21 cellular contexts compared by ENCODE assay signal in genomic region chr9:134342746-134343115, GRCh38. TPM values are rescaled to one million over a fixed set of nuclear protein-coding genes. Genes with fewer than 3 reads are reported as not detected.
A peak's percentile ranks its signal among the peaks of the same experiment; 100 is the strongest.
DNase-seq lines count a peak whose midpoint lies in the region; ATAC-seq and TF ChIP-seq lines count a peak whose summit lies in the region.
"Had no signal": no experiment of that assay in that cellular context is flagged by ENCODE, and none has a peak within 500 bp of the region (broad histone marks: within the 10 kb centered on the region; RNA-seq: fewer than 3 reads in every experiment).

No MANE protein-coding gene starts in this region.

- H3K36me3 Mint-ChIP-seq in stimulated activated effector memory CD8-positive, alpha-beta T cell treated with anti-CD3 and anti-CD28 coated beads, Interleukin-12 subunit alpha, Interleukin-12 subunit beta, amount 100 ng/mL, for 72 hours: no peaks in the 10 kb centered on the region
- H3K36me3 Mint-ChIP-seq: activated naive CD8-positive, alpha-beta T cell; memory B cell had no signal

- peak; percentile 28 for DNase-seq in CD1c-positive myeloid dendritic cell (ENCODE audit: extremely low spot score)
- DNase-seq in NCI-H82 treated with DMSO at 0.1 percent for 48 hours (lab: John Stamatoyannopoulos, UW; ENCODE audit: unreplicated experiment): peak; percentile 42
- DNase-seq in stimulated activated effector memory CD8-positive, alpha-beta T cell treated with anti-CD3 and anti-CD28 coated beads, Interleukin-12 subunit alpha, Interleukin-12 subunit beta, amount 100 ng/mL, for 72 hours (ENCODE audit: low spot score in 2 of 2): no peak
- DNase-seq in GM20000 (ENCODE audit: low spot score): no peak
- no peak for DNase-seq in NCI-H1417 treated with DMSO at 0.1 percent for 48 hours (lab: John Stamatoyannopoulos, UW)
- no peak for DNase-seq in NK-92 (lab: John Stamatoyannopoulos, UW; ENCODE audit: unreplicated experiment)
- DNase-seq: DMS79; effector CD8-positive, alpha-beta T cell; NCI-H1092 treated with DMSO at 0.1 percent for 48 hours; NCI-H2081 treated with DMSO at 0.1 percent for 48 hours; NCI-H446; occipital lobe; retina; stimulated activated CD4-positive, alpha-beta T cell treated with anti-CD3 and anti-CD28 coated beads, Interleukin-15, amount 100 ng/mL, for 24 hours; stimulated activated CD8-positive, alpha-beta memory T cell treated with anti-CD3 and anti-CD28 coated beads, Interleukin-4, amount 100 ng/mL, for 48 hours had no signal

- TF ChIP-seq CTCF in GM20000 (IDR thresholded peaks at IDR 0.05; ENCODE audit: extremely low read depth, missing control alignments): no peak

- H3K4me3 Mint-ChIP-seq in stimulated activated effector memory CD8-positive, alpha-beta T cell treated with anti-CD3 and anti-CD28 coated beads, Interleukin-12 subunit alpha, Interleukin-12 subunit beta, amount 100 ng/mL, for 72 hours: no peak overlapping the region
- H3K4me3 Mint-ChIP-seq: activated naive CD8-positive, alpha-beta T cell; memory B cell had no signal

- no peaks in the 10 kb centered on the region for H3K9me3 Mint-ChIP-seq in stimulated activated effector memory CD8-positive, alpha-beta T cell treated with anti-CD3 and anti-CD28 coated beads, Interleukin-12 subunit alpha, Interleukin-12 subunit beta, amount 100 ng/mL, for 72 hours
- H3K9me3 Mint-ChIP-seq: memory B cell had no signal

- ATAC-seq in esophagus mucosa (peak; percentile 9), HG03565 (IDR thresholded peaks at IDR 0.05; ENCODE audit: unreplicated experiment) (no peak)
- ATAC-seq in stimulated activated effector memory CD8-positive, alpha-beta T cell treated with anti-CD3 and anti-CD28 coated beads, Interleukin-12 subunit alpha, Interleukin-12 subunit beta, amount 100 ng/mL, for 72 hours: no peak
- ATAC-seq: HepG2, Panc1 had no signal

- H3K27ac Mint-ChIP-seq in stimulated activated effector memory CD8-positive, alpha-beta T cell treated with anti-CD3 and anti-CD28 coated beads, Interleukin-12 subunit alpha, Interleukin-12 subunit beta, amount 100 ng/mL, for 72 hours: peak overlapping the region; percentile 53
- H3K27ac Mint-ChIP-seq: activated naive CD8-positive, alpha-beta T cell; memory B cell had no signal

- H3K4me1 Mint-ChIP-seq in stimulated activated effector memory CD8-positive, alpha-beta T cell treated with anti-CD3 and anti-CD28 coated beads, Interleukin-12 subunit alpha, Interleukin-12 subunit beta, amount 100 ng/mL, for 72 hours: peaks cover 34% of the 10 kb centered on the region

RNA-seq across cellular contexts. Expression of gene RXRA, which starts 16.5 kb away (rescaled TPM):
- 52.4 TPM for total RNA-seq in esophagus mucosa

Comparison
In these comparisons a context has a peak if more than half of its experiments do, and no peak if none do; other contexts are left out.
1. DNase-seq: peak in CD1c-positive myeloid dendritic cell (single experiment) and NCI-H82 treated with DMSO at 0.1 percent for 48 hours (single experiment); none in stimulated activated effector memory CD8-positive, alpha-beta T cell treated with anti-CD3 and anti-CD28 coated beads, Interleukin-12 subunit alpha, Interleukin-12 subunit beta, amount 100 ng/mL, for 72 hours (0 of 2), GM20000 (single experiment), NCI-H1417 treated with DMSO at 0.1 percent for 48 hours (single experiment) and NK-92 (single experiment).